Comparison of ENCODE assay signal across 8 cellular contexts in genomic region chr3:172847292-172847691, GRCh38.
"Had no signal": no experiment of that assay in that cellular context is flagged by ENCODE, and none has a peak within 500 bp of the region (broad histone marks: within the 10 kb centered on the region; RNA-seq: fewer than 3 reads in every experiment).

No MANE protein-coding gene starts in this region.

- ATAC-seq: HCT116 had no signal

- H2AFZ ChIP-seq: GM23248 had no signal

- H3K4me3 ChIP-seq: GM23248, HAP-1 had no signal

- H3K36me3 ChIP-seq: HAP-1 had no signal

- H3K27ac Mint-ChIP-seq: HFFc6 had no signal

- H3K9me3 ChIP-seq: HAP-1 had no signal

- H3K4me3 Mint-ChIP-seq: HFFc6 had no signal

- H3K9me3 Mint-ChIP-seq: HFFc6 had no signal

- DNase-seq: GOT3, H7, HFFc6, IMR-90, KBM-7 had no signal

- H3K4me1 ChIP-seq: HAP-1 had no signal

- H3K27ac ChIP-seq: GM23248 had no signal

- H3K9ac ChIP-seq: GM23248 had no signal
